11 cellular contexts compared by ENCODE assay signal in genomic region chr11:8209208-8209807, GRCh38. TPM values are rescaled to one million over a fixed set of nuclear protein-coding genes. Genes with fewer than 3 reads are reported as not detected.
DNase-seq lines count a peak whose midpoint lies in the region; ATAC-seq and TF ChIP-seq lines count a peak whose summit lies in the region.
"Had no signal": no experiment of that assay in that cellular context is flagged by ENCODE, and none has a peak within 500 bp of the region (broad histone marks: within the 10 kb centered on the region; RNA-seq: fewer than 3 reads in every experiment).

No MANE protein-coding gene starts in this region.

- no peaks in the 10 kb centered on the region for H3K9me3 ChIP-seq in thyroid gland
- H3K9me3 ChIP-seq: HAP-1 had no signal

- peaks cover 0 to 4% of the 10 kb centered on the region in 2 donors for H3K4me1 Mint-ChIP-seq in effector memory CD8-positive, alpha-beta T cell (ENCODE audit: low read depth in 2 of 2)
- peaks cover 3% of the 10 kb centered on the region for H3K4me1 Mint-ChIP-seq in progenitor cell of endocrine pancreas (ENCODE audit: low read depth)

- no peak overlapping the region for H3K4me3 Mint-ChIP-seq in effector memory CD8-positive, alpha-beta T cell
- H3K4me3 Mint-ChIP-seq in progenitor cell of endocrine pancreas (ENCODE audit: low read depth): no peak overlapping the region
- H3K4me3 Mint-ChIP-seq: nephron progenitor cell had no signal

- peak; percentile 35 for DNase-seq in NB4 (ENCODE audit: low read depth)
- DNase-seq in effector memory CD8-positive, alpha-beta T cell: peak in 2 of 3 experiments; percentile 5 to 10
- no peak for DNase-seq in progenitor cell of endocrine pancreas (ENCODE audit: low spot score, unreplicated experiment)
- no peak for DNase-seq in DMS153 (lab: John Stamatoyannopoulos, UW)
- no peak for DNase-seq in thyroid gland
- DNase-seq: nephron progenitor cell had no signal

- no peaks in the 10 kb centered on the region for H3K27me3 ChIP-seq in thyroid gland

- H3K4me1 ChIP-seq in thyroid gland: no peaks in the 10 kb centered on the region
- H3K4me1 ChIP-seq: HAP-1 had no signal

- TF ChIP-seq CTCF in GM12874 (IDR thresholded peaks at IDR 0.05; ENCODE audit: insufficient read depth, low read depth, low read length): peak; percentile 70
- peak; percentile 63 for TF ChIP-seq CTCF in NB4 (IDR thresholded peaks at IDR 0.05; ENCODE audit: low read depth, low read length)
- TF ChIP-seq CTCF in progenitor cell of endocrine pancreas (IDR thresholded peaks at IDR 0.05; ENCODE audit: unreplicated experiment): peak; percentile 48
- peak in 1 of 6 experiments; percentile 15 for TF ChIP-seq CTCF in thyroid gland (IDR thresholded peaks at IDR 0.05)

- H3K27ac Mint-ChIP-seq in effector memory CD8-positive, alpha-beta T cell: no peak overlapping the region
- H3K27ac Mint-ChIP-seq in progenitor cell of endocrine pancreas: no peak overlapping the region
- H3K27ac Mint-ChIP-seq: nephron progenitor cell had no signal

- intact Hi-C loops in thyroid gland (cut with DNase I): no loop called here

- peaks cover 37 to 68% of the 10 kb centered on the region in 2 donors for H3K27me3 Mint-ChIP-seq in effector memory CD8-positive, alpha-beta T cell
- H3K27me3 Mint-ChIP-seq in progenitor cell of endocrine pancreas: peaks cover 31% of the 10 kb centered on the region

- ATAC-seq in effector memory CD8-positive, alpha-beta T cell (replicated peaks): no peak
- ATAC-seq in GM21526 (IDR thresholded peaks at IDR 0.05; ENCODE audit: low FRiP score, unreplicated experiment) (no peak), GM18870 (IDR thresholded peaks at IDR 0.05; ENCODE audit: unreplicated experiment) (no peak)

- no peaks in the 10 kb centered on the region for H3K36me3 Mint-ChIP-seq in effector memory CD8-positive, alpha-beta T cell (ENCODE audit: insufficient read depth)
- no peaks in the 10 kb centered on the region for H3K36me3 Mint-ChIP-seq in progenitor cell of endocrine pancreas (ENCODE audit: insufficient read depth)

- H3K36me3 ChIP-seq in thyroid gland: no peaks in the 10 kb centered on the region
- H3K36me3 ChIP-seq: HAP-1 had no signal

- H3K27ac ChIP-seq in thyroid gland: no peak overlapping the region

- no peaks in the 10 kb centered on the region for H3K9me3 Mint-ChIP-seq in effector memory CD8-positive, alpha-beta T cell
- no peaks in the 10 kb centered on the region for H3K9me3 Mint-ChIP-seq in progenitor cell of endocrine pancreas (ENCODE audit: low read depth)
- H3K9me3 Mint-ChIP-seq: nephron progenitor cell had no signal

- TF ChIP-seq POLR2A in NB4 (IDR thresholded peaks at IDR 0.05; ENCODE audit: extremely low read depth, insufficient read length) (no peak), thyroid gland (IDR thresholded peaks at IDR 0.05) (no peak)

- H3K4me3 ChIP-seq in NB4 (ENCODE audit: low read depth, low read length) (no peak overlapping the region), thyroid gland (replicated peaks in 1 of 3) (no peak overlapping the region)
- H3K4me3 ChIP-seq: HAP-1 had no signal

- WGBS in thyroid gland, 2 donors: 66 to 67% methylated on average over 4 of the region's 4 CpGs

RNA-seq across cellular contexts. Expression of gene RIC3, which starts 40.5 kb away (rescaled TPM):
- total RNA-seq in progenitor cell of endocrine pancreas (23.1 and 23.4 TPM in 2 replicates), thyroid gland (10 to 100 TPM; 38.2 to 96.9 (median 46.9) TPM)

RNA-seq across cellular contexts. Expression of gene LMO1, which starts 54.4 kb away (rescaled TPM):
- 0.43 and 0.84 TPM in 2 replicates for total RNA-seq in progenitor cell of endocrine pancreas
- total RNA-seq in thyroid gland: under 1 TPM in 1 of 4 donors, not detected in 3; 0.59 TPM
- total RNA-seq: subcutaneous adipose tissue had no signal

Comparison
In these comparisons a context has a peak if more than half of its experiments do, and no peak if none do; other contexts are left out.
1. DNase-seq: peak in NB4 (single experiment) and effector memory CD8-positive, alpha-beta T cell (2 of 3); none in progenitor cell of endocrine pancreas (single experiment), DMS153 (single experiment) and thyroid gland (0 of 2).